In the genomic region with DNA sequence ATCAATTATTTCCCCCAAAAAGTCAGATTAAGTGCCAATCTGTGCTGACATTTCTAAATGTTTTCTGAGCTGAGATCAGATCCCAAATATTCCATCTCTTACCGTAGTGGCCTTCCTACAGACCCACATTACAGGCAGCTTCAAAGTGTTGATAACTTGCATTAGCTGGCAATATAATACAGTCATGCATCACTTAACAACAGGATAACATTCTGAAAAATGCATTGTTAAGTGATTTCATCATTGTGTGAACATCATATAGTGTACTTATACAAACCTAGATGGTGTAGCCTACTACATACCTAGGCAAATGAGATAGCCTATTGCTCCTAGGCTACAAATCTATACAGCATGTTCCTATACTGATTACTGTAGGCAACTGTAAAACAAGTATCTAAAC, we compare ENCODE assay signal across 26 cellular contexts.
"Had no signal": no experiment of that assay in that cellular context is flagged by ENCODE, and none has a peak within 500 bp of the region (broad histone marks: within the 10 kb centered on the region; RNA-seq: fewer than 3 reads in every experiment).

No MANE protein-coding gene starts in this region.

- H3K4me1 ChIP-seq: esophagus squamous epithelium had no signal

- H3K27ac ChIP-seq: body of pancreas, cardiac muscle cell, epithelial cell of prostate, esophagus squamous epithelium, pancreas, prostate gland, sigmoid colon, transverse colon, VCaP had no signal

- H3K9me3 ChIP-seq: body of pancreas, esophagus squamous epithelium, pancreas, prostate gland, sigmoid colon, transverse colon had no signal

- H3K27me3 ChIP-seq: body of pancreas, cardiac muscle cell, esophagus squamous epithelium, pancreas, sigmoid colon, transverse colon had no signal

- H3K36me3 ChIP-seq: cardiac muscle cell, pancreas, prostate gland had no signal

- H3K4me3 ChIP-seq: body of pancreas, cardiac muscle cell, esophagus squamous epithelium, pancreas, prostate gland, sigmoid colon, transverse colon had no signal

- FAIRE-seq: keratinocyte, pancreas, small intestine had no signal

- DNase-seq: activated CD4-positive, alpha-beta T cell treated with anti-CD3 and anti-CD28 coated beads for 4 hours; activated CD4-positive, alpha-beta T cell treated with anti-CD3 and anti-CD28 coated beads, Interleukin-2, amount 50 U/mL, for 4 hours; activated naive CD4-positive, alpha-beta T cell; activated T-cell treated with anti-CD3 and anti-CD28 coated beads for 4 hours; activated T-cell treated with anti-CD3 and anti-CD28 coated beads, Interleukin-2, amount 50 U/mL, for 72 hours; aorta; body of pancreas; esophagus squamous epithelium; foreskin melanocyte; left colon; mesenchymal stem cell; naive thymus-derived CD8-positive, alpha-beta T cell; nucleus accumbens; pancreas; sigmoid colon; small intestine; stimulated activated CD4-positive, alpha-beta T cell treated with anti-CD3 and anti-CD28 coated beads, Interleukin-1b, Interleukin-23, amount 100 ng/mL, for 48 hours; stimulated activated CD4-positive, alpha-beta T cell treated with anti-CD3 and anti-CD28 coated beads, Interleukin-4, amount 100 ng/mL, for 4 hours; stimulated activated CD8-positive, alpha-beta memory T cell treated with anti-CD3 and anti-CD28 coated beads, Interleukin-4, amount 100 ng/mL, for 48 hours; stimulated activated naive CD8-positive, alpha-beta T cell treated with anti-CD3 and anti-CD28 coated beads, Interleukin-15, amount 100 ng/mL, for 72 hours; transverse colon had no signal
